ENCODE assay signal across 23 cellular contexts in the genomic region with DNA sequence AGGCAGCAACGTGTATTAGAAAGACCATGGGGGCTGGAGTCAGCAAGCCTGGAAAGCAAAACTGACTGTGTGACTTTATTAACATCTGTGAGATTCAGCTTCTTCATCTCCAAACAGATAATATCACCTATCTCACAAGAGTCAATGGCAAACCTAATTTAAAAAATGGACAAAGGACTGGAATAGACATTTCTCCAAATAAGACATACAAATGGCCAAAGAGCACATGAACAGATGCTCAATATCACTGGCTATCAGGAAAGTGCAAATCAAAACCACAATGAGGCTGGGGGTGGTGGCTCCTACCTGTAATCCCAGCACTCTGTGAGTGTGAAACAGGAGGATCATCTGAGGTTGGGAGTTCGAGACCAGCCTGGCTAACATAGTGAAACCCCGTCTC.
"Had no signal": no experiment of that assay in that cellular context is flagged by ENCODE, and none has a peak within 500 bp of the region (broad histone marks: within the 10 kb centered on the region; RNA-seq: fewer than 3 reads in every experiment).

No MANE protein-coding gene starts in this region.

- H3K36me3 ChIP-seq: colonic mucosa, esophagus squamous epithelium, gastrocnemius medialis, heart left ventricle, heart right ventricle had no signal

- H3K9me3 ChIP-seq: colonic mucosa, gastrocnemius medialis had no signal

- DNase-seq: colonic mucosa; cortex of kidney; dermis blood vessel endothelial cell; dorsolateral prefrontal cortex; effector CD4-positive, alpha-beta T cell; effector CD8-positive, alpha-beta T cell; effector memory CD4-positive, alpha-beta T cell; effector memory CD8-positive, alpha-beta T cell; endodermal cell; erythroblast; esophagus squamous epithelium; foreskin fibroblast; foreskin keratinocyte; foreskin melanocyte; gastrocnemius medialis; glutamatergic neuron; heart left ventricle; heart right ventricle had no signal

- H3K4me3 ChIP-seq: colonic mucosa, coronary artery, dorsolateral prefrontal cortex, esophagus muscularis mucosa, esophagus squamous epithelium, gastrocnemius medialis, gastroesophageal sphincter, heart left ventricle, heart right ventricle had no signal

- H3K4me1 ChIP-seq: colonic mucosa, esophagus muscularis mucosa, esophagus squamous epithelium, foreskin keratinocyte, gastrocnemius medialis, gastroesophageal sphincter, heart right ventricle had no signal

- ATAC-seq: effector memory CD8-positive, alpha-beta T cell; esophagus mucosa; foreskin keratinocyte; gastrocnemius medialis; gastroesophageal sphincter; heart left ventricle; heart right ventricle had no signal

- H3K27me3 ChIP-seq: colonic mucosa, dorsolateral prefrontal cortex, esophagus muscularis mucosa, esophagus squamous epithelium, foreskin keratinocyte, gastrocnemius medialis, gastroesophageal sphincter, heart left ventricle, heart right ventricle had no signal

- H3K27ac ChIP-seq: colonic mucosa, coronary artery, dorsolateral prefrontal cortex, epithelial cell of prostate, esophagus muscularis mucosa, esophagus squamous epithelium, foreskin keratinocyte, gastrocnemius medialis, gastroesophageal sphincter, heart left ventricle, heart right ventricle had no signal
